ENCODE assay signal across 8 cellular contexts in the genomic region with DNA sequence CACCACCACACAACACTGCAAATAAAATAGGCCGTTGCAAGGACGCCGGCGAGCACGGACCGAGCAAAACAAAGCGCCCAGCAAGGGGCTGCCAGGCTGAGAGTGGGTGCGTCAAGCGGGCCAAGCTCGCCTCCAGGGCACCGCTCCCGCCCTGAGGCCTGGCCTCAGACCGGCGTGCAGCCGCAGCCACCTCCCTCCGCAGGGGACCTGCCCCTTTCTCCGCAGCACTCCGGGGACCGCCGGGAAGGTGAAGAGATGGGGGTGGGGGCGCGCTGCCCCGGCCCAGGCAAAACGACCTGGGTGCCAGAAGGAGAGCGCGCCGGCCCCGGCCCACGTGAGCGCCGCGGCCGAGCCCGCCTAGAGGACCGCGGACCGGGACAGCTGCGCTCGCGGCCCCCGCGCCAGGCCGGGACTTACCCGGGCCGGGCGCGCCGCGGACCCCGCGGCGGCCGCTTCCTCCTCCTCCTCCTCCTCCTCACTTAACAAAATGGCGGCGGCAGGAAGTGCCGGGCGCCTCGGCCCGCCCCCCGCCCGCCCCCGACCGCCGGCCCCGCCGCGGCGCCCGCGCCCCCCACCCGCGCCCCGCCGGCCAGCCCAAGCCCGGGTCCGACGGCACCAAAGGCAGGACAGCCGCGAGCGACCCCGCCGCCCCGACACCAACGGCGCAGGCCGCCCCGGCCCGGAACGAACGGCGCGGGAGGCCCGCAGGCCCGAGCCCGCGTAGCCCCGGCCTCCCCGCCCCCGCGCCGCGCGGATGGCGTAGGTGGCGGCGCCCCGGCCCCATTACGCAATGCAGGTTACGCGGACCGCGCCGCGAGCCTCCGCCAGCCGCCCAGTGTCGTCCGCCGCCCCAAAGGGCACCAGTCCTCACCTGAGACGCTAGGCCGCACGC. TPM values are rescaled to one million over a fixed set of nuclear protein-coding genes. Genes with fewer than 3 reads are reported as not detected.
A peak's percentile ranks its signal among the peaks of the same experiment; 100 is the strongest.
DNase-seq lines count a peak whose midpoint lies in the region; ATAC-seq and TF ChIP-seq lines count a peak whose summit lies in the region.

No MANE protein-coding gene starts in this region.

- CTCF ChIA-PET in A673 (lab: Charles Lee), result interaction anchor here (0.7 kb wide), 1 partner anchor 66 kb away, joined by 3 read pairs; no protein-coding TSS in a partner anchor

- intact Hi-C loops in A673 (cut with micrococcal nuclease; ENCODE audit: unreplicated experiment) (no loop called here), right cardiac atrium (cut with DNase I) (loop anchor here in 2 of 4 donors (10.0 kb wide), 1 partner anchor 67 kb away; no protein-coding TSS in a partner anchor)

- DNase-seq in A673 (ENCODE audit: low spot score), result peak; percentile 60
- DNase-seq in activated naive CD8-positive, alpha-beta T cell treated with anti-CD3 and anti-CD28 coated beads, Interleukin-2, amount 50 U/mL, for 24 hours, result peak; percentile 70
- DNase-seq in right cardiac atrium, result peak; percentile 59 to 84 (median 80)
- no peak for DNase-seq in retinal pigment epithelial cell (ENCODE audit: low read depth)
- no peak for DNase-seq in cortex of kidney (lab: John Stamatoyannopoulos, UW)

- no peaks in the 10 kb centered on the region for H3K27me3 Mint-ChIP-seq in activated naive CD8-positive, alpha-beta T cell treated with anti-CD3 and anti-CD28 coated beads, Interleukin-2, amount 50 U/mL, for 24 hours

- H3K9ac ChIP-seq in SU-DHL-6 (ENCODE audit: low read length), result peak overlapping the region; percentile 85

- H3K4me2 ChIP-seq in SU-DHL-6 (ENCODE audit: low read depth, low read length, poor library complexity, severe bottlenecking), result peak overlapping the region; percentile 99

- peaks cover 55% of the 10 kb centered on the region for H3K4me1 Mint-ChIP-seq in activated naive CD8-positive, alpha-beta T cell treated with anti-CD3 and anti-CD28 coated beads, Interleukin-2, amount 50 U/mL, for 24 hours

- peak; percentile 37 for ATAC-seq in GM18907 (IDR thresholded peaks at IDR 0.05; ENCODE audit: unreplicated experiment)
- peak; percentile 22 for ATAC-seq in HG03460 (IDR thresholded peaks at IDR 0.05; ENCODE audit: unreplicated experiment)
- peak; percentile 53 for ATAC-seq in activated naive CD8-positive, alpha-beta T cell treated with anti-CD3 and anti-CD28 coated beads, Interleukin-2, amount 50 U/mL, for 24 hours
- peak; percentile 44 to 55 for ATAC-seq in right cardiac atrium

- H3K4me1 ChIP-seq in A673 (ENCODE audit: insufficient read depth, low read length, poor library complexity, severe bottlenecking) (peaks cover 22% of the 10 kb centered on the region), right cardiac atrium (ENCODE audit: control insufficient read depth, insufficient read depth, low read length) (peaks cover 8% of the 10 kb centered on the region)

- H2AFZ ChIP-seq in SU-DHL-6 (ENCODE audit: low read depth, low read length, severe bottlenecking), result no peak overlapping the region

- peak overlapping the region; percentile 95 for H3K27ac Mint-ChIP-seq in activated naive CD8-positive, alpha-beta T cell treated with anti-CD3 and anti-CD28 coated beads, Interleukin-2, amount 50 U/mL, for 24 hours

- peaks cover 64% of the 10 kb centered on the region for H3K79me2 ChIP-seq in SU-DHL-6 (ENCODE audit: insufficient read depth, low read length)

- H3K9me3 ChIP-seq in A673 (ENCODE audit: low read depth, low read length, poor library complexity, severe bottlenecking) (no peaks in the 10 kb centered on the region), SU-DHL-6 (ENCODE audit: insufficient read depth, low read length) (no peaks in the 10 kb centered on the region), right cardiac atrium (ENCODE audit: control insufficient read depth, low read length) (no peaks in the 10 kb centered on the region)

- peaks cover 38% of the 10 kb centered on the region for H4K20me1 ChIP-seq in SU-DHL-6 (ENCODE audit: low read depth, low read length)

- H3K36me3 Mint-ChIP-seq in activated naive CD8-positive, alpha-beta T cell treated with anti-CD3 and anti-CD28 coated beads, Interleukin-2, amount 50 U/mL, for 24 hours (ENCODE audit: low read depth), result peaks cover 20% of the 10 kb centered on the region

- H3K9me2 ChIP-seq in SU-DHL-6 (replicated peaks; ENCODE audit: insufficient read depth, low read length), result no peaks in the 10 kb centered on the region

- no peaks in the 10 kb centered on the region for H3K36me3 ChIP-seq in A673 (ENCODE audit: insufficient read depth, low read length, poor library complexity, severe bottlenecking)
- H3K36me3 ChIP-seq in SU-DHL-6 (ENCODE audit: low read length), result no peaks in the 10 kb centered on the region

- H3K9me3 Mint-ChIP-seq in activated naive CD8-positive, alpha-beta T cell treated with anti-CD3 and anti-CD28 coated beads, Interleukin-2, amount 50 U/mL, for 24 hours, result no peaks in the 10 kb centered on the region

- H3K4me3 Mint-ChIP-seq in activated naive CD8-positive, alpha-beta T cell treated with anti-CD3 and anti-CD28 coated beads, Interleukin-2, amount 50 U/mL, for 24 hours, result peak overlapping the region; percentile 94

- H3K27ac ChIP-seq in A673 (ENCODE audit: low read depth, low read length, poor library complexity, severe bottlenecking), result peak overlapping the region; percentile 89
- H3K27ac ChIP-seq in SU-DHL-6 (ENCODE audit: low read depth, low read length), result peak overlapping the region; percentile 94
- H3K27ac ChIP-seq in right cardiac atrium (ENCODE audit: low read length), result peak overlapping the region; percentile 92

- H3K4me3 ChIP-seq in A673 (ENCODE audit: low read depth, low read length, poor library complexity, severe bottlenecking) (peak overlapping the region; percentile 99), SU-DHL-6 (ENCODE audit: insufficient read depth, low read length, poor library complexity, severe bottlenecking) (peak overlapping the region; percentile 82), right cardiac atrium (ENCODE audit: low read length) (peak overlapping the region; percentile 94), retinal pigment epithelial cell (ENCODE audit: low read length) (peak overlapping the region; percentile 92)

- POLR2A ChIA-PET in A673 (lab: Charles Lee; ENCODE audit: low non-redundant PET), result no interaction called here

- under 1% methylated on average over 118 of the region's 122 CpGs for WGBS in right cardiac atrium

- H3F3A ChIP-seq in SU-DHL-6 (ENCODE audit: insufficient read depth), result peaks cover 20% of the 10 kb centered on the region

- TF ChIP-seq CTCF in A673 (conservative IDR thresholded peaks at IDR 0.05; ENCODE audit: low read depth, low read length), result no peak
- no peak for TF ChIP-seq CTCF in SU-DHL-6 (IDR thresholded peaks at IDR 0.05; ENCODE audit: insufficient read depth, low read length, poor library complexity, severe bottlenecking)
- no peak for TF ChIP-seq CTCF in retinal pigment epithelial cell (conservative IDR thresholded peaks at IDR 0.05; ENCODE audit: low read depth, low read length)

- no TSS peak for BruUV-seq in A673 (replicated peaks; lab: Mats Ljungman, UMichigan)

- H3K27me3 ChIP-seq in A673 (replicated peaks; ENCODE audit: insufficient read depth, low read depth, low read length, poor library complexity) (no peaks in the 10 kb centered on the region), SU-DHL-6 (ENCODE audit: low read length) (no peaks in the 10 kb centered on the region), right cardiac atrium (ENCODE audit: control insufficient read depth, insufficient read depth) (no peaks in the 10 kb centered on the region)

RNA-seq across cellular contexts. Expression of gene BRD4, which starts 0.7 kb away (rescaled TPM):
- total RNA-seq in A673 (2021) (174 and 178 TPM in 2 replicates), right cardiac atrium (10 to 100 TPM; 51.1 to 62.8 (median 59.2) TPM)
- 29.6 TPM for polyA plus RNA-seq in right cardiac atrium

RNA-seq across cellular contexts. Expression of gene AKAP8, which starts 47.9 kb away (rescaled TPM):
- total RNA-seq in A673 (2021), result 46.8 and 48.4 TPM in 2 replicates
- total RNA-seq in right cardiac atrium, result 10 to 100 TPM; 17.1 to 24.9 (median 21.4) TPM
- polyA plus RNA-seq in right cardiac atrium, result 9.3 TPM

Comparison
In these comparisons a context has a peak if more than half of its experiments do, and no peak if none do; other contexts are left out.
1. DNase-seq: peak in A673 (single experiment), activated naive CD8-positive, alpha-beta T cell treated with anti-CD3 and anti-CD28 coated beads, Interleukin-2, amount 50 U/mL, for 24 hours (single experiment) and right cardiac atrium (3 of 3); none in retinal pigment epithelial cell (single experiment) and cortex of kidney (single experiment).
2. Peak in every context shown above with its lines, with median percentiles within 50 percentile points of each other: H3K27ac ChIP-seq, H3K4me3 ChIP-seq and ATAC-seq.